Comparison of ENCODE assay signal across 1 cellular context in genomic region chr11:65859134-65859811, GRCh38.
TF ChIP-seq lines count a peak whose summit lies in the region.

No MANE protein-coding gene starts in this region.

TF ChIP-seq in K562, 482 proteins besides CTCF, POLR2A, EP300 and RAD21 (continued from another document and continues in another):
- TF ChIP-seq, protein P1, sequence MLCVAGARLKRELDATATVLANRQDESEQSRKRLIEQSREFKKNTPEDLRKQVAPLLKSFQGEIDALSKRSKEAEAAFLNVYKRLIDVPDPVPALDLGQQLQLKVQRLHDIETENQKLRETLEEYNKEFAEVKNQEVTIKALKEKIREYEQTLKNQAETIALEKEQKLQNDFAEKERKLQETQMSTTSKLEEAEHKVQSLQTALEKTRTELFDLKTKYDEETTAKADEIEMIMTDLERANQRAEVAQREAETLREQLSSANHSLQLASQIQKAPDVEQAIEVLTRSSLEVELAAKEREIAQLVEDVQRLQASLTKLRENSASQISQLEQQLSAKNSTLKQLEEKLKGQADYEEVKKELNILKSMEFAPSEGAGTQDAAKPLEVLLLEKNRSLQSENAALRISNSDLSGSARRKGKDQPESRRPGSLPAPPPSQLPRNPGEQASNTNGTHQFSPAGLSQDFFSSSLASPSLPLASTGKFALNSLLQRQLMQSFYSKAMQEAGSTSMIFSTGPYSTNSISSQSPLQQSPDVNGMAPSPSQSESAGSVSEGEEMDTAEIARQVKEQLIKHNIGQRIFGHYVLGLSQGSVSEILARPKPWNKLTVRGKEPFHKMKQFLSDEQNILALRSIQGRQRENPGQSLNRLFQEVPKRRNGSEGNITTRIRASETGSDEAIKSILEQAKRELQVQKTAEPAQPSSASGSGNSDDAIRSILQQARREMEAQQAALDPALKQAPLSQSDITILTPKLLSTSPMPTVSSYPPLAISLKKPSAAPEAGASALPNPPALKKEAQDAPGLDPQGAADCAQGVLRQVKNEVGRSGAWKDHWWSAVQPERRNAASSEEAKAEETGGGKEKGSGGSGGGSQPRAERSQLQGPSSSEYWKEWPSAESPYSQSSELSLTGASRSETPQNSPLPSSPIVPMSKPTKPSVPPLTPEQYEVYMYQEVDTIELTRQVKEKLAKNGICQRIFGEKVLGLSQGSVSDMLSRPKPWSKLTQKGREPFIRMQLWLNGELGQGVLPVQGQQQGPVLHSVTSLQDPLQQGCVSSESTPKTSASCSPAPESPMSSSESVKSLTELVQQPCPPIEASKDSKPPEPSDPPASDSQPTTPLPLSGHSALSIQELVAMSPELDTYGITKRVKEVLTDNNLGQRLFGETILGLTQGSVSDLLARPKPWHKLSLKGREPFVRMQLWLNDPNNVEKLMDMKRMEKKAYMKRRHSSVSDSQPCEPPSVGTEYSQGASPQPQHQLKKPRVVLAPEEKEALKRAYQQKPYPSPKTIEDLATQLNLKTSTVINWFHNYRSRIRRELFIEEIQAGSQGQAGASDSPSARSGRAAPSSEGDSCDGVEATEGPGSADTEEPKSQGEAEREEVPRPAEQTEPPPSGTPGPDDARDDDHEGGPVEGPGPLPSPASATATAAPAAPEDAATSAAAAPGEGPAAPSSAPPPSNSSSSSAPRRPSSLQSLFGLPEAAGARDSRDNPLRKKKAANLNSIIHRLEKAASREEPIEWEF (CRISPR knock-in tag; IDR thresholded peaks at IDR 0.05), result 0 out of 2 replicates have a peak, but pooled peaks have one; percentile 21
- TF ChIP-seq, protein P2, sequence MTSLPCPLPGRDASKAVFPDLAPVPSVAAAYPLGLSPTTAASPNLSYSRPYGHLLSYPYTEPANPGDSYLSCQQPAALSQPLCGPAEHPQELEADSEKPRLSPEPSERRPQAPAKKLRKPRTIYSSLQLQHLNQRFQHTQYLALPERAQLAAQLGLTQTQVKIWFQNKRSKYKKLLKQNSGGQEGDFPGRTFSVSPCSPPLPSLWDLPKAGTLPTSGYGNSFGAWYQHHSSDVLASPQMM (CRISPR knock-in tag; IDR thresholded peaks at IDR 0.05), result no peak
- TF ChIP-seq RREB1 (CRISPR knock-in tag; IDR thresholded peaks at IDR 0.05), result no peak
- no peak for TF ChIP-seq NR3C1 (CRISPR knock-in tag; IDR thresholded peaks at IDR 0.05)
- peak; percentile 59; the same call in 1 of the 2 replicates for TF ChIP-seq MXI1 (IDR thresholded peaks at IDR 0.05; ENCODE audit: low read depth, low read length)
- no peak for TF ChIP-seq COPS2 (conservative IDR thresholded peaks at IDR 0.05)
- TF ChIP-seq SMARCE1 (IDR thresholded peaks at IDR 0.05), result peak; percentile 16; the same call in 1 of the 2 replicates
- no peak for TF ChIP-seq ZNF696 (CRISPR knock-in tag; conservative IDR thresholded peaks at IDR 0.05)
- TF ChIP-seq ZNF354B (CRISPR knock-in tag; IDR thresholded peaks at IDR 0.05), result no peak
- peak; percentile 96 for TF ChIP-seq POLR2G (IDR thresholded peaks at IDR 0.05; ENCODE audit: low read depth, low read length)
- no peak for TF ChIP-seq NCOA4 (IDR thresholded peaks at IDR 0.05; ENCODE audit: partially characterized antibody)
- TF ChIP-seq FOXJ3 (CRISPR knock-in tag; IDR thresholded peaks at IDR 0.05), result no peak
- TF ChIP-seq BMI1 (IDR thresholded peaks at IDR 0.05; ENCODE audit: low read length), result peak; percentile 61; the same call in 1 of the 2 replicates
- TF ChIP-seq RNF2 (IDR thresholded peaks at IDR 0.05), result peak; percentile 67; the same call in 1 of the 2 replicates
- TF ChIP-seq TAF7 (tag; IDR thresholded peaks at IDR 0.05), result no peak
- 0 out of 2 replicates have a peak, but pooled peaks have one; percentile 45 for TF ChIP-seq GTF2F1 (IDR thresholded peaks at IDR 0.05; ENCODE audit: low read depth, low read length)
- TF ChIP-seq ZBTB17 (CRISPR knock-in tag; IDR thresholded peaks at IDR 0.05), result no peak
- peak; percentile 99 to 100 for TF ChIP-seq SRF (CRISPR knock-in tag; IDR thresholded peaks at IDR 0.05)
- 0 out of 2 replicates have a peak, but pooled peaks have one; percentile 62 for TF ChIP-seq KAT7 (CRISPR knock-in tag; IDR thresholded peaks at IDR 0.05; ENCODE audit: borderline replicate concordance)
- TF ChIP-seq, protein P3, sequence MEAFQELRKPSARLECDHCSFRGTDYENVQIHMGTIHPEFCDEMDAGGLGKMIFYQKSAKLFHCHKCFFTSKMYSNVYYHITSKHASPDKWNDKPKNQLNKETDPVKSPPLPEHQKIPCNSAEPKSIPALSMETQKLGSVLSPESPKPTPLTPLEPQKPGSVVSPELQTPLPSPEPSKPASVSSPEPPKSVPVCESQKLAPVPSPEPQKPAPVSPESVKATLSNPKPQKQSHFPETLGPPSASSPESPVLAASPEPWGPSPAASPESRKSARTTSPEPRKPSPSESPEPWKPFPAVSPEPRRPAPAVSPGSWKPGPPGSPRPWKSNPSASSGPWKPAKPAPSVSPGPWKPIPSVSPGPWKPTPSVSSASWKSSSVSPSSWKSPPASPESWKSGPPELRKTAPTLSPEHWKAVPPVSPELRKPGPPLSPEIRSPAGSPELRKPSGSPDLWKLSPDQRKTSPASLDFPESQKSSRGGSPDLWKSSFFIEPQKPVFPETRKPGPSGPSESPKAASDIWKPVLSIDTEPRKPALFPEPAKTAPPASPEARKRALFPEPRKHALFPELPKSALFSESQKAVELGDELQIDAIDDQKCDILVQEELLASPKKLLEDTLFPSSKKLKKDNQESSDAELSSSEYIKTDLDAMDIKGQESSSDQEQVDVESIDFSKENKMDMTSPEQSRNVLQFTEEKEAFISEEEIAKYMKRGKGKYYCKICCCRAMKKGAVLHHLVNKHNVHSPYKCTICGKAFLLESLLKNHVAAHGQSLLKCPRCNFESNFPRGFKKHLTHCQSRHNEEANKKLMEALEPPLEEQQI (IDR thresholded peaks at IDR 0.05), result no peak
- TF ChIP-seq, protein P4, sequence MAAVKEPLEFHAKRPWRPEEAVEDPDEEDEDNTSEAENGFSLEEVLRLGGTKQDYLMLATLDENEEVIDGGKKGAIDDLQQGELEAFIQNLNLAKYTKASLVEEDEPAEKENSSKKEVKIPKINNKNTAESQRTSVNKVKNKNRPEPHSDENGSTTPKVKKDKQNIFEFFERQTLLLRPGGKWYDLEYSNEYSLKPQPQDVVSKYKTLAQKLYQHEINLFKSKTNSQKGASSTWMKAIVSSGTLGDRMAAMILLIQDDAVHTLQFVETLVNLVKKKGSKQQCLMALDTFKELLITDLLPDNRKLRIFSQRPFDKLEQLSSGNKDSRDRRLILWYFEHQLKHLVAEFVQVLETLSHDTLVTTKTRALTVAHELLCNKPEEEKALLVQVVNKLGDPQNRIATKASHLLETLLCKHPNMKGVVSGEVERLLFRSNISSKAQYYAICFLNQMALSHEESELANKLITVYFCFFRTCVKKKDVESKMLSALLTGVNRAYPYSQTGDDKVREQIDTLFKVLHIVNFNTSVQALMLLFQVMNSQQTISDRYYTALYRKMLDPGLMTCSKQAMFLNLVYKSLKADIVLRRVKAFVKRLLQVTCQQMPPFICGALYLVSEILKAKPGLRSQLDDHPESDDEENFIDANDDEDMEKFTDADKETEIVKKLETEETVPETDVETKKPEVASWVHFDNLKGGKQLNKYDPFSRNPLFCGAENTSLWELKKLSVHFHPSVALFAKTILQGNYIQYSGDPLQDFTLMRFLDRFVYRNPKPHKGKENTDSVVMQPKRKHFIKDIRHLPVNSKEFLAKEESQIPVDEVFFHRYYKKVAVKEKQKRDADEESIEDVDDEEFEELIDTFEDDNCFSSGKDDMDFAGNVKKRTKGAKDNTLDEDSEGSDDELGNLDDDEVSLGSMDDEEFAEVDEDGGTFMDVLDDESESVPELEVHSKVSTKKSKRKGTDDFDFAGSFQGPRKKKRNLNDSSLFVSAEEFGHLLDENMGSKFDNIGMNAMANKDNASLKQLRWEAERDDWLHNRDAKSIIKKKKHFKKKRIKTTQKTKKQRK (IDR thresholded peaks at IDR 0.05; ENCODE audit: borderline replicate concordance, low read depth, low read length), result no peak
- peak in 1 of 3 experiments; percentile 85; a peak in 2 of 6 replicates for TF ChIP-seq ZBTB11 (CRISPR knock-in tag; IDR thresholded peaks at IDR 0.05)
- no peak for TF ChIP-seq ZNF282 (CRISPR knock-in tag; IDR thresholded peaks at IDR 0.05)
- no peak for TF ChIP-seq CBX2 (IDR thresholded peaks at IDR 0.05; ENCODE audit: insufficient read depth, low read length, poor library complexity, severe bottlenecking)
- TF ChIP-seq PURB (CRISPR knock-in tag; IDR thresholded peaks at IDR 0.05; ENCODE audit: low read depth), result no peak
- peak; percentile 62 for TF ChIP-seq KDM5B (IDR thresholded peaks at IDR 0.05; ENCODE audit: insufficient replicate concordance, low read depth, low read length)
- TF ChIP-seq TCF7 (IDR thresholded peaks at IDR 0.05; ENCODE audit: borderline replicate concordance), result no peak
- peak; percentile 34 to 65 for TF ChIP-seq E2F6 (IDR thresholded peaks at IDR 0.05; ENCODE audit: borderline replicate concordance in 1 of 2, extremely low read depth in 1 of 2, insufficient read depth in 1 of 2, insufficient read length in 1 of 2, low read depth in 1 of 2, low read length in 1 of 2, poor library complexity in 1 of 2, severe bottlenecking in 1 of 2)
- TF ChIP-seq DEAF1 (CRISPR knock-in tag; IDR thresholded peaks at IDR 0.05), result no peak
- no peak for TF ChIP-seq ZNF586 (CRISPR knock-in tag; conservative IDR thresholded peaks at IDR 0.05)
- no peak for TF ChIP-seq SMARCC2 (IDR thresholded peaks at IDR 0.05; ENCODE audit: low read depth)
- TF ChIP-seq SP2 (IDR thresholded peaks at IDR 0.05; ENCODE audit: extremely low read depth, low read depth, low read length, poor library complexity, severe bottlenecking), result no peak
- peak; percentile 97 for TF ChIP-seq RBFOX2 (IDR thresholded peaks at IDR 0.05; ENCODE audit: low read depth, low read length)
- TF ChIP-seq POLR2AphosphoS5 (IDR thresholded peaks at IDR 0.05; ENCODE audit: control insufficient read depth, insufficient read depth, low read depth, low read length), result peak; percentile 96
